In genomic region chr19:58474291-58474996, GRCh38 we compare ENCODE assay signal across 9 cellular contexts. TPM values are rescaled to one million over a fixed set of nuclear protein-coding genes. Genes with fewer than 3 reads are reported as not detected.
A peak's percentile ranks its signal among the peaks of the same experiment; 100 is the strongest.
DNase-seq lines count a peak whose midpoint lies in the region; ATAC-seq lines count a peak whose summit lies in the region.
"Had no signal": no experiment of that assay in that cellular context is flagged by ENCODE, and none has a peak within 500 bp of the region (broad histone marks: within the 10 kb centered on the region; RNA-seq: fewer than 3 reads in every experiment).

No MANE protein-coding gene starts in this region.

- intact Hi-C loops in left colon (cut with DNase I, micrococcal nuclease) = no loop called here

- H3K27me3 Mint-ChIP-seq in activated CD4-positive, alpha-beta memory T cell treated with anti-CD3 and anti-CD28 coated beads, Interleukin-2, amount 10 ng/mL, durations not matched to agents 7 days and 5 days = no peaks in the 10 kb centered on the region

- peaks cover 21% of the 10 kb centered on the region for H3F3A ChIP-seq in GM23248 (ENCODE audit: insufficient read depth)

- POLR2A ChIA-PET in activated CD4-positive, alpha-beta memory T cell treated with anti-CD3 and anti-CD28 coated beads, Interleukin-2, amount 10 ng/mL, durations not matched to agents 7 days and 5 days (lab: Charles Lee) = interaction anchor here (1.1 kb wide), 1 partner anchor 14 kb away, joined by 4 read pairs; no protein-coding TSS in a partner anchor

- H3K4me3 ChIP-seq in GM23248 = peak overlapping the region; percentile 76; the same call in 1 of the 2 replicates

- peak overlapping the region; percentile 88 for H3K9ac ChIP-seq in GM23248

- peak overlapping the region; percentile 95 for H3K4me3 Mint-ChIP-seq in activated CD4-positive, alpha-beta memory T cell treated with anti-CD3 and anti-CD28 coated beads, Interleukin-2, amount 10 ng/mL, durations not matched to agents 7 days and 5 days

- peaks cover 30% of the 10 kb centered on the region for H3K36me3 Mint-ChIP-seq in activated CD4-positive, alpha-beta memory T cell treated with anti-CD3 and anti-CD28 coated beads, Interleukin-2, amount 10 ng/mL, durations not matched to agents 7 days and 5 days (ENCODE audit: low read depth)

- CTCF ChIA-PET in activated CD4-positive, alpha-beta memory T cell treated with anti-CD3 and anti-CD28 coated beads, Interleukin-2, amount 10 ng/mL, durations not matched to agents 7 days and 5 days (lab: Charles Lee) = interaction anchor here (1.2 to 2.1 kb wide), 2 partner anchors 15 to 45 kb away, joined by 3 to 7 read pairs; partner anchors contain the start of gene ZBTB45

- H3K9me2 ChIP-seq in GM23248 (ENCODE audit: insufficient read depth) = no peaks in the 10 kb centered on the region

- peak overlapping the region; percentile 94 for H3K27ac ChIP-seq in GM23248

- peak overlapping the region; percentile 73 for H3K4me2 ChIP-seq in GM23248 (ENCODE audit: unreplicated experiment)

- H3K4me1 Mint-ChIP-seq in activated CD4-positive, alpha-beta memory T cell treated with anti-CD3 and anti-CD28 coated beads, Interleukin-2, amount 10 ng/mL, durations not matched to agents 7 days and 5 days = peaks cover 32% of the 10 kb centered on the region

- in situ Hi-C loops in GM23248 (cut with MboI) = no loop called here

- H2AFZ ChIP-seq in GM23248 = no peak overlapping the region

- no peaks in the 10 kb centered on the region for H3K9me3 Mint-ChIP-seq in activated CD4-positive, alpha-beta memory T cell treated with anti-CD3 and anti-CD28 coated beads, Interleukin-2, amount 10 ng/mL, durations not matched to agents 7 days and 5 days

- H3K79me2 ChIP-seq in GM23248 (ENCODE audit: insufficient read depth) = peaks cover 2% of the 10 kb centered on the region

- WGBS in GM23248 (ENCODE audit: low coverage in 1 of 2, low lambda C conversion rate in 2 of 2, missing lambda C conversion rate in 2 of 2), 2 experiments = 76 to 78% methylated on average over 12 of the region's 12 CpGs

- no peaks in the 10 kb centered on the region; the same call in 1 of the 2 replicates for H3K36me3 ChIP-seq in GM23248 (ENCODE audit: low read depth)

- peaks cover 16% of the 10 kb centered on the region for H3K4me1 ChIP-seq in GM23248 (ENCODE audit: insufficient read depth)

- peak overlapping the region; percentile 99 for H3K27ac Mint-ChIP-seq in activated CD4-positive, alpha-beta memory T cell treated with anti-CD3 and anti-CD28 coated beads, Interleukin-2, amount 10 ng/mL, durations not matched to agents 7 days and 5 days

- no peak for ATAC-seq in left colon

- H3K27me3 ChIP-seq in GM23248 (replicated peaks; ENCODE audit: insufficient read depth) = no peaks in the 10 kb centered on the region

- H4K20me1 ChIP-seq in GM23248 (ENCODE audit: insufficient read depth) = no peaks in the 10 kb centered on the region

- H3K9me3 ChIP-seq in GM23248 (ENCODE audit: low read depth) = no peaks in the 10 kb centered on the region

- DNase-seq in A172 (ENCODE audit: low spot score) (peak; percentile 34), GM23248 (peak; percentile 56), islet precursor cell (peak; percentile 51), NCI-H2227 (lab: John Stamatoyannopoulos, UW; ENCODE audit: unreplicated experiment) (no peak), left colon (no peak), NCI-H2107 treated with DMSO at 0.1 percent for 48 hours (lab: John Stamatoyannopoulos, UW; ENCODE audit: unreplicated experiment) (no peak), LoVo (ENCODE audit: low spot score) (no peak)
- no peak for DNase-seq in activated CD4-positive, alpha-beta memory T cell treated with anti-CD3 and anti-CD28 coated beads, Interleukin-2, amount 10 ng/mL, durations not matched to agents 7 days and 5 days
- DNase-seq: NCI-H2029 had no signal

RNA-seq across cellular contexts. Expression of gene ZNF446, which starts 1.7 kb away (rescaled TPM):
- 17.1 and 18.8 TPM in 2 replicates for total RNA-seq in A172 (2014; rRNA removed; shearing (Covaris generic))
- 17.8 and 18.0 TPM in 2 replicates for total RNA-seq in GM23248 (2014; rRNA removed; shearing (Covaris generic))
- polyA plus RNA-seq in GM23248 (2016; fragmentation: Nextera tagmentation; extraction: Ambion mirVana) = 5.8 and 6.4 TPM in 2 replicates
- total RNA-seq in activated CD4-positive, alpha-beta memory T cell treated with anti-CD3 and anti-CD28 coated beads, Interleukin-2, amount 10 ng/mL, durations not matched to agents 7 days and 5 days = 1 to 10 TPM; 8.4 to 8.7 TPM
- 10 to 100 TPM in 1 of 2 donors, 1 to 10 TPM in 1; 10.0 to 11.2 TPM for total RNA-seq in left colon

RNA-seq across cellular contexts. Expression of gene ZNF324, which starts 7.6 kb away (rescaled TPM):
- total RNA-seq in A172 (2014; rRNA removed; shearing (Covaris generic)) = 18.4 and 21.5 TPM in 2 replicates
- 16.3 and 19.1 TPM in 2 replicates for total RNA-seq in GM23248 (2014; rRNA removed; shearing (Covaris generic))
- 5.5 and 6.3 TPM in 2 replicates for polyA plus RNA-seq in GM23248 (2016; fragmentation: Nextera tagmentation; extraction: Ambion mirVana)
- 10 to 100 TPM; 10.8 to 12.1 TPM for total RNA-seq in activated CD4-positive, alpha-beta memory T cell treated with anti-CD3 and anti-CD28 coated beads, Interleukin-2, amount 10 ng/mL, durations not matched to agents 7 days and 5 days
- total RNA-seq in left colon = 10 to 100 TPM; 11.6 to 14.0 TPM

RNA-seq across cellular contexts. Expression of gene ZNF324B, which starts 23.0 kb away (rescaled TPM):
- total RNA-seq in A172 (2014; rRNA removed; shearing (Covaris generic)) = 9.9 and 12.1 TPM in 2 replicates
- total RNA-seq in GM23248 (2014; rRNA removed; shearing (Covaris generic)) = 10.5 TPM in 2 replicates
- polyA plus RNA-seq in GM23248 (2016; fragmentation: Nextera tagmentation; extraction: Ambion mirVana) = 2.1 and 3.0 TPM in 2 replicates
- 10 to 100 TPM; 11.5 to 12.3 TPM for total RNA-seq in activated CD4-positive, alpha-beta memory T cell treated with anti-CD3 and anti-CD28 coated beads, Interleukin-2, amount 10 ng/mL, durations not matched to agents 7 days and 5 days
- total RNA-seq in left colon = 1 to 10 TPM; 4.7 to 5.1 TPM

RNA-seq across cellular contexts. Expression of gene ZNF132, which starts 34.5 kb away (rescaled TPM):
- 0.03 and 0.19 TPM in 2 replicates for total RNA-seq in A172 (2014; rRNA removed; shearing (Covaris generic))
- total RNA-seq in GM23248 (2014; rRNA removed; shearing (Covaris generic)) = 6.1 and 6.7 TPM in 2 replicates
- polyA plus RNA-seq in GM23248 (2016; fragmentation: Nextera tagmentation; extraction: Ambion mirVana) = 4.5 and 5.8 TPM in 2 replicates
- 1 to 10 TPM; 4.5 to 4.7 TPM for total RNA-seq in activated CD4-positive, alpha-beta memory T cell treated with anti-CD3 and anti-CD28 coated beads, Interleukin-2, amount 10 ng/mL, durations not matched to agents 7 days and 5 days
- 1 to 10 TPM; 3.0 to 4.6 TPM for total RNA-seq in left colon

RNA-seq across cellular contexts. Expression of gene SLC27A5, which starts 37.3 kb away (rescaled TPM):
- total RNA-seq in A172 (2014; rRNA removed; shearing (Covaris generic)) = 2.8 and 6.6 TPM in 2 replicates
- 0.63 and 3.6 TPM in 2 replicates for total RNA-seq in GM23248 (2014; rRNA removed; shearing (Covaris generic))
- 5.1 and 6.3 TPM in 2 replicates for polyA plus RNA-seq in GM23248 (2016; fragmentation: Nextera tagmentation; extraction: Ambion mirVana)
- 10 to 100 TPM; 16.8 to 17.1 TPM for total RNA-seq in activated CD4-positive, alpha-beta memory T cell treated with anti-CD3 and anti-CD28 coated beads, Interleukin-2, amount 10 ng/mL, durations not matched to agents 7 days and 5 days
- 1 to 10 TPM; 2.8 to 4.6 TPM for total RNA-seq in left colon

Comparison
In these comparisons a context has a peak if more than half of its experiments do, and no peak if none do; other contexts are left out.
1. DNase-seq: peak in A172 (single experiment), GM23248 (single experiment) and islet precursor cell (single experiment); none in activated CD4-positive, alpha-beta memory T cell treated with anti-CD3 and anti-CD28 coated beads, Interleukin-2, amount 10 ng/mL, durations not matched to agents 7 days and 5 days (single experiment), NCI-H2227 (single experiment), left colon (0 of 2), NCI-H2107 treated with DMSO at 0.1 percent for 48 hours (single experiment) and LoVo (single experiment).